ENCODE assay signal across 10 cellular contexts in genomic region chr11:74416974-74417373, GRCh38. TPM values are rescaled to one million over a fixed set of nuclear protein-coding genes. Genes with fewer than 3 reads are reported as not detected.
DNase-seq lines count a peak whose midpoint lies in the region; ATAC-seq and TF ChIP-seq lines count a peak whose summit lies in the region.
"Not testable (repeated sequence)": the region's sequence is repeated elsewhere in the genome, so short reads cannot be mapped to it uniquely, and the experiment has no call there.
"Had no signal": no experiment of that assay in that cellular context is flagged by ENCODE, and none has a peak within 500 bp of the region (broad histone marks: within the 10 kb centered on the region; RNA-seq: fewer than 3 reads in every experiment).

No MANE protein-coding gene starts in this region.

- H3K9me3 Mint-ChIP-seq in CD4-positive, CD25-positive, alpha-beta regulatory T cell; activated CD8-positive, alpha-beta T cell treated with anti-CD3 and anti-CD28 coated beads for 36 hours; activated naive CD4-positive, alpha-beta T cell treated with anti-CD3 and anti-CD28 coated beads, Interleukin-2, amount 50 U/mL, for 24 hours; osteocyte (ENCODE audit: unreplicated experiment): not testable (repeated sequence)

- POLR2A ChIA-PET in HCT116 (lab: Charles Lee), result interaction anchor here (1.9 kb wide), 1 partner anchor 18 kb away, joined by 4 read pairs; the partner anchor contains the start of gene PGM2L1
- POLR2A ChIA-PET in activated CD8-positive, alpha-beta T cell treated with anti-CD3 and anti-CD28 coated beads for 36 hours (lab: Charles Lee), result not testable (repeated sequence)

- not testable (repeated sequence) for H3K79me2 ChIP-seq in HCT116 (ENCODE audit: insufficient read depth, low read length)

- H3K36me3 Mint-ChIP-seq in CD4-positive, CD25-positive, alpha-beta regulatory T cell; activated CD8-positive, alpha-beta T cell treated with anti-CD3 and anti-CD28 coated beads for 36 hours (ENCODE audit: low read depth); activated naive CD4-positive, alpha-beta T cell treated with anti-CD3 and anti-CD28 coated beads, Interleukin-2, amount 50 U/mL, for 24 hours; osteocyte (ENCODE audit: unreplicated experiment): not testable (repeated sequence)

- RAD21 ChIA-PET in HCT116 (lab: Charles Lee; ENCODE audit: low non-redundant PET in 1 of 2, low total read pairs in 2 of 2, uncharacterized antibody in 2 of 2, unreplicated experiment in 2 of 2), result not testable (repeated sequence)

- not testable (repeated sequence) for H4K20me1 ChIP-seq in HCT116 (ENCODE audit: insufficient read depth)

- H3K9ac ChIP-seq in HCT116 (ENCODE audit: low read length); SK-N-MC (ENCODE audit: insufficient read length): not testable (repeated sequence)

- peaks cover 22% of the 10 kb centered on the region for H3K4me1 ChIP-seq in CD4-positive, CD25-positive, alpha-beta regulatory T cell (ENCODE audit: control insufficient read depth, insufficient read depth, low read length, poor library complexity, severe bottlenecking)
- H3K4me1 ChIP-seq in HCT116 (ENCODE audit: control insufficient read depth in 1 of 2, insufficient read depth in 2 of 2, low read length in 2 of 2) (peaks cover 24 to 31% of the 10 kb centered on the region in 2 experiments), thyroid gland (peaks cover 37 to 42% of the 10 kb centered on the region in 2 donors)

- not testable (repeated sequence) for H3K27me3 ChIP-seq in CD4-positive, CD25-positive, alpha-beta regulatory T cell (ENCODE audit: control insufficient read depth, insufficient read depth, low read length); HCT116 (ENCODE audit: insufficient read depth, low read length); thyroid gland

- not testable (repeated sequence) for DNase-seq in CD4-positive, CD25-positive, alpha-beta regulatory T cell; HCT116 (ENCODE audit: low read depth, low spot score); SK-N-MC (ENCODE audit: low read depth, low spot score); activated CD8-positive, alpha-beta T cell treated with anti-CD3 and anti-CD28 coated beads for 36 hours; osteocyte (ENCODE audit: extremely low spot score, unreplicated experiment)
- DNase-seq in astrocyte of the hippocampus (ENCODE audit: low read depth, low spot score) (peak; percentile 44), thyroid gland (peak; percentile 27 to 46)

- H2AFZ ChIP-seq in HCT116 (ENCODE audit: low read depth, low read length, poor library complexity, severe bottlenecking), result not testable (repeated sequence)

- TF ChIP-seq CTCF in HCT116 (IDR thresholded peaks at IDR 0.05 in 2 of 3, conservative IDR thresholded peaks at IDR 0.05 in 1 of 3; ENCODE audit: borderline replicate concordance in 1 of 3, insufficient read depth in 1 of 3, low read depth in 2 of 3, low read length in 2 of 3); activated CD8-positive, alpha-beta T cell treated with anti-CD3 and anti-CD28 coated beads for 36 hours (IDR thresholded peaks at IDR 0.05); osteocyte (IDR thresholded peaks at IDR 0.05); thyroid gland (IDR thresholded peaks at IDR 0.05): not testable (repeated sequence)

- H3K27me3 Mint-ChIP-seq in CD4-positive, CD25-positive, alpha-beta regulatory T cell, result peaks cover 10% of the 10 kb centered on the region
- H3K27me3 Mint-ChIP-seq in activated CD8-positive, alpha-beta T cell treated with anti-CD3 and anti-CD28 coated beads for 36 hours; activated naive CD4-positive, alpha-beta T cell treated with anti-CD3 and anti-CD28 coated beads, Interleukin-2, amount 50 U/mL, for 24 hours; osteocyte (ENCODE audit: unreplicated experiment): not testable (repeated sequence)

- H3K4me3 ChIP-seq in CD4-positive, CD25-positive, alpha-beta regulatory T cell (ENCODE audit: low read depth, low read length); HCT116 (replicated peaks in 1 of 2; ENCODE audit: low read depth in 1 of 2, low read length in 2 of 2); SK-N-MC; thyroid gland (replicated peaks in 1 of 3): not testable (repeated sequence)

- H3K9me2 ChIP-seq in HCT116 (ENCODE audit: insufficient read depth), result not testable (repeated sequence)

- not testable (repeated sequence) for ATAC-seq in CD4-positive, CD25-positive, alpha-beta regulatory T cell (ENCODE audit: low read depth in 2 of 2); HCT116; activated CD8-positive, alpha-beta T cell treated with anti-CD3 and anti-CD28 coated beads for 36 hours

- intact Hi-C loops in HCT116 (cut with micrococcal nuclease); activated CD8-positive, alpha-beta T cell treated with anti-CD3 and anti-CD28 coated beads for 36 hours (cut with micrococcal nuclease); thyroid gland (cut with DNase I): not testable (repeated sequence)

- CTCF ChIA-PET in HCT116 (lab: Charles Lee), result not testable (repeated sequence)
- CTCF ChIA-PET in activated CD8-positive, alpha-beta T cell treated with anti-CD3 and anti-CD28 coated beads for 36 hours (lab: Charles Lee), result interaction anchor here (0.9 to 1.2 kb wide), 5 partner anchors 16 to 36 kb away, joined by 3 to 5 read pairs (median 3); no protein-coding TSS in a partner anchor

- H3K36me3 ChIP-seq in CD4-positive, CD25-positive, alpha-beta regulatory T cell (ENCODE audit: control insufficient read depth, insufficient read depth, low read length); HCT116 (ENCODE audit: control insufficient read depth in 1 of 2, insufficient read depth in 2 of 2, low read length in 2 of 2); SK-N-MC (ENCODE audit: insufficient read depth, low read length); thyroid gland: not testable (repeated sequence)

- H3K4me2 ChIP-seq in HCT116 (ENCODE audit: low read length), result peak overlapping the region; percentile 7; the same call in 1 of the 2 replicates

- not testable (repeated sequence) for H3K4me3 Mint-ChIP-seq in CD4-positive, CD25-positive, alpha-beta regulatory T cell; activated CD8-positive, alpha-beta T cell treated with anti-CD3 and anti-CD28 coated beads for 36 hours; osteocyte (ENCODE audit: unreplicated experiment)
- peak overlapping the region; percentile 37 for H3K4me3 Mint-ChIP-seq in activated naive CD4-positive, alpha-beta T cell treated with anti-CD3 and anti-CD28 coated beads, Interleukin-2, amount 50 U/mL, for 24 hours

- not testable (repeated sequence) for TF ChIP-seq RAD21 in HCT116 (IDR thresholded peaks at IDR 0.05; ENCODE audit: low read depth)

- not testable (repeated sequence) for H3K9me3 ChIP-seq in CD4-positive, CD25-positive, alpha-beta regulatory T cell (ENCODE audit: control insufficient read depth in 2 of 2, low read length in 2 of 2); HCT116 (ENCODE audit: control insufficient read depth in 1 of 2, insufficient read depth in 1 of 2, low read depth in 1 of 2, low read length in 2 of 2); SK-N-MC (ENCODE audit: low read depth, low read length); thyroid gland

- peaks cover 0 to 32% (median 17%) of the 10 kb centered on the region in 4 donors for H3K4me1 Mint-ChIP-seq in CD4-positive, CD25-positive, alpha-beta regulatory T cell
- H3K4me1 Mint-ChIP-seq in activated CD8-positive, alpha-beta T cell treated with anti-CD3 and anti-CD28 coated beads for 36 hours (ENCODE audit: low read depth), result peaks cover 27% of the 10 kb centered on the region
- peaks cover 48% of the 10 kb centered on the region for H3K4me1 Mint-ChIP-seq in activated naive CD4-positive, alpha-beta T cell treated with anti-CD3 and anti-CD28 coated beads, Interleukin-2, amount 50 U/mL, for 24 hours
- H3K4me1 Mint-ChIP-seq in osteocyte (ENCODE audit: unreplicated experiment), result peaks cover 31% of the 10 kb centered on the region

- BruUV-seq in HCT116 (replicated peaks; lab: Mats Ljungman, UMichigan), result not testable (repeated sequence)

- peak overlapping the region in 2 of 3 donors; percentile 18 to 33 for H3K27ac Mint-ChIP-seq in CD4-positive, CD25-positive, alpha-beta regulatory T cell
- peak overlapping the region; percentile 46 for H3K27ac Mint-ChIP-seq in activated CD8-positive, alpha-beta T cell treated with anti-CD3 and anti-CD28 coated beads for 36 hours
- peak overlapping the region; percentile 44 for H3K27ac Mint-ChIP-seq in activated naive CD4-positive, alpha-beta T cell treated with anti-CD3 and anti-CD28 coated beads, Interleukin-2, amount 50 U/mL, for 24 hours
- H3K27ac Mint-ChIP-seq in osteocyte (ENCODE audit: unreplicated experiment), result peak overlapping the region; percentile 50

- WGBS in thyroid gland, 2 donors, result 17 to 42% methylated on average over 1 of the region's 1 CpG

- peak overlapping the region; percentile 7 for H3K27ac ChIP-seq in CD4-positive, CD25-positive, alpha-beta regulatory T cell (ENCODE audit: insufficient read depth, low read length, poor library complexity, severe bottlenecking)
- not testable (repeated sequence) for H3K27ac ChIP-seq in HCT116 (ENCODE audit: low read depth, low read length)
- peak overlapping the region; percentile 4; the same call in 1 of the 2 replicates for H3K27ac ChIP-seq in SK-N-MC
- peak overlapping the region; percentile 82 to 98 (median 94) for H3K27ac ChIP-seq in thyroid gland

- not testable (repeated sequence) for TF ChIP-seq POLR2A in HCT116 (IDR thresholded peaks at IDR 0.05; ENCODE audit: borderline replicate concordance, extremely low read depth, insufficient read depth, insufficient read length); thyroid gland (IDR thresholded peaks at IDR 0.05)

RNA-seq across cellular contexts. Expression of gene PGM2L1, which starts 18.7 kb away (rescaled TPM):
- 16.8 TPM for total RNA-seq in CD4-positive, CD25-positive, alpha-beta regulatory T cell
- 10 to 100 TPM in 1 of 4 donors, 1 to 10 TPM in 3; 5.9 to 15.4 (median 6.8) TPM for polyA plus RNA-seq in CD4-positive, CD25-positive, alpha-beta regulatory T cell
- total RNA-seq in HCT116 (2021; ENCODE audit: unreplicated experiment) (4.9 TPM), osteocyte (19.8 and 22.1 TPM in 2 replicates), thyroid gland (10 to 100 TPM in 1 of 4 donors, 1 to 10 TPM in 3; 5.0 to 11.4 (median 5.6) TPM)
- polyA plus RNA-seq in HCT116 (2012), result 1.1 and 1.3 TPM in 2 replicates
- 1 to 10 TPM; 5.8 to 5.9 TPM for total RNA-seq in activated CD8-positive, alpha-beta T cell treated with anti-CD3 and anti-CD28 coated beads for 36 hours

RNA-seq across cellular contexts. Expression of gene KCNE3, which starts 50.4 kb away (rescaled TPM):
- total RNA-seq in CD4-positive, CD25-positive, alpha-beta regulatory T cell, result not detected
- polyA plus RNA-seq in CD4-positive, CD25-positive, alpha-beta regulatory T cell, result under 1 TPM in 1 of 4 donors, not detected in 3; 0.14 TPM
- not detected for total RNA-seq in HCT116 (2021; ENCODE audit: unreplicated experiment)
- polyA plus RNA-seq in HCT116 (2012), result not detected in 2 replicates
- not detected for total RNA-seq in activated CD8-positive, alpha-beta T cell treated with anti-CD3 and anti-CD28 coated beads for 36 hours
- not detected in 2 replicates for total RNA-seq in osteocyte
- total RNA-seq in thyroid gland, result 1 to 10 TPM; 3.9 to 7.9 (median 5.7) TPM
- total RNA-seq: B cell, HT1080 had no signal
